27 cellular contexts compared by ENCODE assay signal in the genomic region with DNA sequence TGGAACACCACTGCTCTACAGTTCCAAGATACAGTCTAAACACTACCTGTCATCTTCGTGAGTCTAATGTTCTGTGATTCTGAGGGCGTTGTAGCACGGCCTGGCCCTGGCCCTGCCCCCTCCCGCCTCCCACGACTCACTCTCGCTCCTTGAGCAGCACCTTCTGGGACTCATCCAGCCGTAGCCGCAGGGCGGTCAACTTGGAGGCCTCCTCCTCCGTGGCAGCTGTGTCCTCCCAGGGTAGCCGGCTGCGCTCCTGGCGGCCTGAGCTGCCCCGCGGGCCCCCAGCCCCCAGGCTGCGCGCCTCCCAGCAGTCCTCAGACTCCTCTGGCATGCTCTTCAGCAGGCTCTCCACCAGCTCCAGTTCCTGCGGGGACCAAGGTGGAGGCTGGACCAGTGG. TPM values are rescaled to one million over a fixed set of nuclear protein-coding genes. Genes with fewer than 3 reads are reported as not detected.
DNase-seq lines count a peak whose midpoint lies in the region; TF ChIP-seq lines count a peak whose summit lies in the region.
"Had no signal": no experiment of that assay in that cellular context is flagged by ENCODE, and none has a peak within 500 bp of the region (broad histone marks: within the 10 kb centered on the region; RNA-seq: fewer than 3 reads in every experiment).

No MANE protein-coding gene starts in this region.

- H3K9ac ChIP-seq in BLaER1 (no peak overlapping the region), NT2/D1 (ENCODE audit: insufficient read length, low read depth) (peak overlapping the region; percentile 34), colonic mucosa (ENCODE audit: low read depth in 2 of 2, low read length in 2 of 2) (no peak overlapping the region)

- no peak overlapping the region for H3K4me2 ChIP-seq in BLaER1
- no peak overlapping the region for H3K4me2 ChIP-seq in OCI-LY7 (ENCODE audit: low read length)

- H3K36me3 ChIP-seq in BLaER1 (peaks cover 20% of the 10 kb centered on the region), NT2/D1 (ENCODE audit: insufficient read depth, insufficient read length, low read length) (peaks cover 7% of the 10 kb centered on the region), OCI-LY7 (ENCODE audit: insufficient read depth, low read length) (no peaks in the 10 kb centered on the region), colonic mucosa (no peaks in the 10 kb centered on the region)
- H3K36me3 ChIP-seq: HAP-1, lower lobe of right lung had no signal

- DNase-seq in NT2/D1 (ENCODE audit: low read depth, low spot score) (no peak), islet precursor cell (peak; percentile 74), retina (peak; percentile 19), OCI-LY7 (ENCODE audit: low spot score) (no peak), colonic mucosa (no peak), NCI-H2029 (lab: John Stamatoyannopoulos, UW) (no peak), NCI-H1694 treated with DMSO at 0.1 percent for 48 hours (lab: John Stamatoyannopoulos, UW) (no peak)
- DNase-seq: activated CD4-positive, alpha-beta T cell treated with anti-CD3 and anti-CD28 coated beads, Interleukin-2, amount 10 ng/mL, durations not matched to agents 24 days and 14 days; activated naive CD4-positive, alpha-beta T cell treated with anti-CD3 and anti-CD28 coated beads, Interleukin-2, amount 10 ng/mL, durations not matched to agents 7 days and 5 days; activated T-cell treated with anti-CD3 and anti-CD28 coated beads, Interleukin-2, amount 50 U/mL, for 48 hours; CD4-positive, CD25-positive, alpha-beta regulatory T cell; cortex of kidney; endodermal cell; esophagus squamous epithelium; hippocampal formation; lower lobe of right lung; NCI-H2107; NCI-H524; stimulated activated CD4-positive, alpha-beta T cell treated with anti-CD3 and anti-CD28 coated beads, Interleukin-1b, Interleukin-23, amount 100 ng/mL, for 48 hours; substantia nigra had no signal

- no peak overlapping the region for H2AFZ ChIP-seq in OCI-LY7 (ENCODE audit: low read length)

- H3K9me3 ChIP-seq in BLaER1: no peaks in the 10 kb centered on the region
- no peaks in the 10 kb centered on the region for H3K9me3 ChIP-seq in NT2/D1 (ENCODE audit: insufficient read depth, low read length)
- H3K9me3 ChIP-seq in OCI-LY7 (ENCODE audit: low read length): no peaks in the 10 kb centered on the region
- no peaks in the 10 kb centered on the region for H3K9me3 ChIP-seq in colonic mucosa
- H3K9me3 ChIP-seq: esophagus squamous epithelium, HAP-1, lower lobe of right lung, mucosa of descending colon had no signal

- H3K27me3 ChIP-seq in BLaER1: no peaks in the 10 kb centered on the region
- no peaks in the 10 kb centered on the region for H3K27me3 ChIP-seq in NT2/D1 (ENCODE audit: insufficient read depth, insufficient read length)
- no peaks in the 10 kb centered on the region for H3K27me3 ChIP-seq in colonic mucosa
- H3K27me3 ChIP-seq: esophagus squamous epithelium had no signal

- H3K4me3 ChIP-seq in BLaER1 (no peak overlapping the region), NT2/D1 (ENCODE audit: insufficient read length, low read depth) (no peak overlapping the region), OCI-LY7 (ENCODE audit: low read depth, low read length, poor library complexity, severe bottlenecking) (no peak overlapping the region), colonic mucosa (no peak overlapping the region)
- H3K4me3 ChIP-seq: esophagus squamous epithelium, HAP-1, lower lobe of right lung, mucosa of descending colon, SK-N-MC, skin epidermis had no signal

- TF ChIP-seq CTCF in OCI-LY7 (conservative IDR thresholded peaks at IDR 0.05; ENCODE audit: low read length): no peak
- no peak for TF ChIP-seq CTCF in colonic mucosa (IDR thresholded peaks at IDR 0.05)

- no peaks in the 10 kb centered on the region for H4K20me1 ChIP-seq in BLaER1
- no peaks in the 10 kb centered on the region for H4K20me1 ChIP-seq in OCI-LY7 (ENCODE audit: insufficient read depth, low read length)

- 0 out of 2 replicates have a peak overlapping the region, but pooled peaks have one; percentile 9 for H3K27ac ChIP-seq in BLaER1
- H3K27ac ChIP-seq in OCI-LY7 (ENCODE audit: low read depth, low read length, poor library complexity, severe bottlenecking): no peak overlapping the region
- H3K27ac ChIP-seq in colonic mucosa: no peak overlapping the region
- H3K27ac ChIP-seq: esophagus squamous epithelium, lower lobe of right lung, SK-N-MC, skin epidermis, VCaP had no signal

- no TSS peak for BruUV-seq in OCI-LY7 (replicated peaks; lab: Mats Ljungman, UMichigan)

- intact Hi-C loops in OCI-LY7 (cut with micrococcal nuclease; ENCODE audit: unreplicated experiment): no loop called here
- intact Hi-C loops in colonic mucosa (cut with DNase I): no loop called here

- H3K9me2 ChIP-seq in OCI-LY7 (ENCODE audit: insufficient read depth, low read length): no peaks in the 10 kb centered on the region

- POLR2A ChIA-PET in OCI-LY7 (lab: Charles Lee): interaction anchor here (0.9 to 1.7 kb wide), 3 partner anchors 11 to 42 kb away, joined by 3 to 5 read pairs (median 3); a partner anchor contains a TSS

- CTCF ChIA-PET in OCI-LY7 (lab: Charles Lee; ENCODE audit: unreplicated experiment): interaction anchor here (0.6 kb wide), 1 partner anchor 40 kb away, joined by 3 read pairs; a partner anchor contains a TSS

- H3K4me1 ChIP-seq in BLaER1 (peaks cover 36% of the 10 kb centered on the region), NT2/D1 (ENCODE audit: insufficient read depth, insufficient read length) (peaks cover 21% of the 10 kb centered on the region), OCI-LY7 (ENCODE audit: insufficient read depth, low read length, poor library complexity, severe bottlenecking) (peaks cover 48% of the 10 kb centered on the region), colonic mucosa (peaks cover 8% of the 10 kb centered on the region)
- H3K4me1 ChIP-seq: HAP-1 had no signal

- no peaks in the 10 kb centered on the region for H3K79me2 ChIP-seq in OCI-LY7 (ENCODE audit: insufficient read depth, low read depth, low read length)

RNA-seq across cellular contexts. Expression of a gene that starts 10.6 kb away (rescaled TPM):
- 4.2 and 4.8 TPM in 2 replicates for total RNA-seq in OCI-LY7 (2014; rRNA removed; shearing (Covaris generic))
- total RNA-seq in OCI-LY7 (2022) (6.7 and 7.1 TPM in 2 replicates), colonic mucosa (1 to 10 TPM; 1.9 to 2.5 TPM)

RNA-seq across cellular contexts. Expression of a gene that starts 16.7 kb away (rescaled TPM):
- total RNA-seq in OCI-LY7 (2014; rRNA removed; shearing (Covaris generic)): 0.39 TPM in 1 of 2 replicates, not detected in the other
- total RNA-seq in OCI-LY7 (2022) (0.37 and 1.3 TPM in 2 replicates), colonic mucosa (1 to 10 TPM; 1.4 to 3.0 TPM)
- total RNA-seq: bronchial epithelial cell had no signal

RNA-seq across cellular contexts. Expression of a gene that starts 39.5 kb away (rescaled TPM):
- 0.09 and 0.13 TPM in 2 replicates for total RNA-seq in OCI-LY7 (2014; rRNA removed; shearing (Covaris generic))
- total RNA-seq in OCI-LY7 (2022) (1.0 and 1.1 TPM in 2 replicates), colonic mucosa (100 to 1,000 TPM; 121 to 141 TPM)

Comparison
In these comparisons a context has a peak if more than half of its experiments do, and no peak if none do; other contexts are left out.
1. DNase-seq: peak in islet precursor cell (single experiment) and retina (single experiment); none in NT2/D1 (single experiment), OCI-LY7 (single experiment), colonic mucosa (single experiment), NCI-H2029 (single experiment) and NCI-H1694 treated with DMSO at 0.1 percent for 48 hours (single experiment).
2. RNA of a gene that starts 39.5 kb away (total RNA-seq): 121 to 141 TPM in colonic mucosa; 0.09 to 1.1 TPM in OCI-LY7; every median in the first group is over 10 times any median in the second.